Comparison of ENCODE assay signal across 1 cellular context in the genomic region with DNA sequence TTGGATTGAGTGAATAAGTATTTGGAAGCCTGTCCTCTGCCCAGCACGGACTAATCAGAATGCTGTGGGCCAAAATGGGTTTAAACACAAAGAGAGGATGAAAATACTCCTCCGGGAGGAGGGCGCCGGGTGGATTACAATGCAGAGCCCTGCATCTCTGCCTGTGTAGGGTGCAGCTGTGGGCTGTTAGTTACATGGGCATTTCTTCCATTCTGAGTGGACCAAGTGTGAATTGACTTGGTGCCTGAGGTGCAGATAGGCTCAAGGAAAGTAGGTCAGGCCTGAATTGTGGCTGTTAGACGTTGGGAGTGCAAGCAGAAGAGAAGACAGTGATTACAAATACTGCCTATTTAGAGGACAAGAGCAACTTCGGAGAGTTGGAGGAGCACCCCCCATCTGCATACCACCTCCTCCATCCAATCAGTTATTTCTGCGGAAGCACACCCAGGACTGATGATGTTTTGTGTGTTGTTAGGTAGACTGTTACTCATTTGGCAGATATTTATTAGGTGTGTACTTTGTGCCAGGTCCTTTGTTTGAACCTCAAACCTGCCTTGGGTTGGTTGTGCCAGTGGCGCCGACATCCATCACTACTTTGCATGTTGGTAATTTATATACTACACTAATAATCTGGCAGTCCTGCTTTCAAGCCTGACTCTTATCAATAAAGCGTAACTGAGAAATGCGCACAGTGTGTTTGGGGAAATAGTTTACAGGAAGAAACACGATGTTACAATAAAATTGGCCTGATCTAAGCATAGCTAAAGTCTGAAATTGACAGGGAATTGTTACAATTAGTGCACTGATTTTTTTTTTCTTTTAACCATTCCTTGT.
TF ChIP-seq lines count a peak whose summit lies in the region.

No MANE protein-coding gene starts in this region.

TF ChIP-seq in WTC11, 78 proteins besides CTCF, POLR2A, EP300 and RAD21 (continued from another document):
- TF ChIP-seq, protein P1, sequence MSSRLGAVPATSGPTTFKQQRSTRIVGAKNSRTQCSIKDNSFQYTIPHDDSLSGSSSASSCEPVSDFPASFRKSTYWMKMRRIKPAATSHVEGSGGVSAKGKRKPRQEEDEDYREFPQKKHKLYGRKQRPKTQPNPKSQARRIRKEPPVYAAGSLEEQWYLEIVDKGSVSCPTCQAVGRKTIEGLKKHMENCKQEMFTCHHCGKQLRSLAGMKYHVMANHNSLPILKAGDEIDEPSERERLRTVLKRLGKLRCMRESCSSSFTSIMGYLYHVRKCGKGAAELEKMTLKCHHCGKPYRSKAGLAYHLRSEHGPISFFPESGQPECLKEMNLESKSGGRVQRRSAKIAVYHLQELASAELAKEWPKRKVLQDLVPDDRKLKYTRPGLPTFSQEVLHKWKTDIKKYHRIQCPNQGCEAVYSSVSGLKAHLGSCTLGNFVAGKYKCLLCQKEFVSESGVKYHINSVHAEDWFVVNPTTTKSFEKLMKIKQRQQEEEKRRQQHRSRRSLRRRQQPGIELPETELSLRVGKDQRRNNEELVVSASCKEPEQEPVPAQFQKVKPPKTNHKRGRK (CRISPR knock-in tag; IDR thresholded peaks at IDR 0.05; ENCODE audit: borderline replicate concordance) = no peak
- TF ChIP-seq, protein P2, sequence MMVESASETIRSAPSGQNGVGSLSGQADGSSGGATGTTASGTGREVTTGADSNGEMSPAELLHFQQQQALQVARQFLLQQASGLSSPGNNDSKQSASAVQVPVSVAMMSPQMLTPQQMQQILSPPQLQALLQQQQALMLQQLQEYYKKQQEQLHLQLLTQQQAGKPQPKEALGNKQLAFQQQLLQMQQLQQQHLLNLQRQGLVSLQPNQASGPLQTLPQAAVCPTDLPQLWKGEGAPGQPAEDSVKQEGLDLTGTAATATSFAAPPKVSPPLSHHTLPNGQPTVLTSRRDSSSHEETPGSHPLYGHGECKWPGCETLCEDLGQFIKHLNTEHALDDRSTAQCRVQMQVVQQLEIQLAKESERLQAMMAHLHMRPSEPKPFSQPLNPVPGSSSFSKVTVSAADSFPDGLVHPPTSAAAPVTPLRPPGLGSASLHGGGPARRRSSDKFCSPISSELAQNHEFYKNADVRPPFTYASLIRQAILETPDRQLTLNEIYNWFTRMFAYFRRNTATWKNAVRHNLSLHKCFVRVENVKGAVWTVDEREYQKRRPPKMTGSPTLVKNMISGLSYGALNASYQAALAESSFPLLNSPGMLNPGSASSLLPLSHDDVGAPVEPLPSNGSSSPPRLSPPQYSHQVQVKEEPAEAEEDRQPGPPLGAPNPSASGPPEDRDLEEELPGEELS (CRISPR knock-in tag; IDR thresholded peaks at IDR 0.05) = no peak
- TF ChIP-seq RORB (CRISPR knock-in tag; IDR thresholded peaks at IDR 0.05) (no peak), ZNF317 (CRISPR knock-in tag; IDR thresholded peaks at IDR 0.05; ENCODE audit: borderline replicate concordance, low read depth) (no peak), MYBL2 (CRISPR knock-in tag; IDR thresholded peaks at IDR 0.05) (no peak)
- TF ChIP-seq, protein P3, sequence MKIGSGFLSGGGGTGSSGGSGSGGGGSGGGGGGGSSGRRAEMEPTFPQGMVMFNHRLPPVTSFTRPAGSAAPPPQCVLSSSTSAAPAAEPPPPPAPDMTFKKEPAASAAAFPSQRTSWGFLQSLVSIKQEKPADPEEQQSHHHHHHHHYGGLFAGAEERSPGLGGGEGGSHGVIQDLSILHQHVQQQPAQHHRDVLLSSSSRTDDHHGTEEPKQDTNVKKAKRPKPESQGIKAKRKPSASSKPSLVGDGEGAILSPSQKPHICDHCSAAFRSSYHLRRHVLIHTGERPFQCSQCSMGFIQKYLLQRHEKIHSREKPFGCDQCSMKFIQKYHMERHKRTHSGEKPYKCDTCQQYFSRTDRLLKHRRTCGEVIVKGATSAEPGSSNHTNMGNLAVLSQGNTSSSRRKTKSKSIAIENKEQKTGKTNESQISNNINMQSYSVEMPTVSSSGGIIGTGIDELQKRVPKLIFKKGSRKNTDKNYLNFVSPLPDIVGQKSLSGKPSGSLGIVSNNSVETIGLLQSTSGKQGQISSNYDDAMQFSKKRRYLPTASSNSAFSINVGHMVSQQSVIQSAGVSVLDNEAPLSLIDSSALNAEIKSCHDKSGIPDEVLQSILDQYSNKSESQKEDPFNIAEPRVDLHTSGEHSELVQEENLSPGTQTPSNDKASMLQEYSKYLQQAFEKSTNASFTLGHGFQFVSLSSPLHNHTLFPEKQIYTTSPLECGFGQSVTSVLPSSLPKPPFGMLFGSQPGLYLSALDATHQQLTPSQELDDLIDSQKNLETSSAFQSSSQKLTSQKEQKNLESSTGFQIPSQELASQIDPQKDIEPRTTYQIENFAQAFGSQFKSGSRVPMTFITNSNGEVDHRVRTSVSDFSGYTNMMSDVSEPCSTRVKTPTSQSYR (CRISPR knock-in tag; IDR thresholded peaks at IDR 0.05) = no peak
